Comparison of ENCODE assay signal across 2 cellular contexts in genomic region chr17:58595194-58595792, GRCh38.
TF ChIP-seq lines count a peak whose summit lies in the region.

No MANE protein-coding gene starts in this region.

TF ChIP-seq in SK-N-SH treated with all-trans-retinoic acid at 6 μM for 48 hours, 23 proteins besides CTCF, POLR2A, EP300 and RAD21 (continued from another document):
- no peak for TF ChIP-seq ZNF565 (CRISPR knock-in tag; conservative IDR thresholded peaks at IDR 0.05; ENCODE audit: low read depth)
- TF ChIP-seq ISL1 (CRISPR knock-in tag; IDR thresholded peaks at IDR 0.05): no peak
- no peak for TF ChIP-seq GLIS3 (CRISPR knock-in tag; IDR thresholded peaks at IDR 0.05)

TF ChIP-seq in SK-N-SH, 30 proteins besides CTCF, POLR2A, EP300 and RAD21 (continued from another document):
- no peak for TF ChIP-seq REST (IDR thresholded peaks at IDR 0.05; ENCODE audit: low read depth, low read length)
- TF ChIP-seq RFX5 (IDR thresholded peaks at IDR 0.05; ENCODE audit: low read length): no peak
- TF ChIP-seq RXRA (IDR thresholded peaks at IDR 0.05; ENCODE audit: borderline replicate concordance, low read depth): no peak
- no peak for TF ChIP-seq YY1 (IDR thresholded peaks at IDR 0.05; ENCODE audit: low read depth)
- TF ChIP-seq ELF1 (IDR thresholded peaks at IDR 0.05): no peak
- no peak for TF ChIP-seq MEF2A (IDR thresholded peaks at IDR 0.05; ENCODE audit: borderline replicate concordance, low read depth)
- TF ChIP-seq MAX (IDR thresholded peaks at IDR 0.05; ENCODE audit: low read depth): no peak
